19 cellular contexts compared by ENCODE assay signal in the genomic region with DNA sequence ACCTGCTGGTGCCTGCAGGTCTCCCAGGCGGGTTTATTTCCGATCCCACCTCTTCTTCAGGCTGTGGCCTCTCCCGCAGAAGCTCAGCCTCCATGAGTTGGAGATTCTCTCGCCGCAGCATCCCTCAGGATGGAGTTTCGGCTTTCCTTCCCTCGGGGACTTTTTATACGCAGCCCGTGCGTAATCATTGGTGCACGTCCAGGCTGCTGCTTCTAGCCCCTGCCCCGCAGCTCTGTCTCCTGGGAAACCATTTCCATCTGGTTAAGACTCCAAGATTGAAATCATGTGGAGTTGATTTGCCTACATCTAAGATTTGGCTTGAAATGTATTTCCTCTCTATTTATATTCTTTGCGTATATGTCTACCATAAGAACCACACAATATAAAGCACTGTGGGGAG. TPM values are rescaled to one million over a fixed set of nuclear protein-coding genes. Genes with fewer than 3 reads are reported as not detected.
DNase-seq lines count a peak whose midpoint lies in the region; ATAC-seq, FAIRE-seq and TF ChIP-seq lines count a peak whose summit lies in the region.
"Had no signal": no experiment of that assay in that cellular context is flagged by ENCODE, and none has a peak within 500 bp of the region (broad histone marks: within the 10 kb centered on the region; RNA-seq: fewer than 3 reads in every experiment).

No MANE protein-coding gene starts in this region.

- no peaks in the 10 kb centered on the region for H3K36me3 Mint-ChIP-seq in activated CD4-positive, alpha-beta memory T cell treated with anti-CD3 and anti-CD28 coated beads for 36 hours
- H3K36me3 Mint-ChIP-seq: naive thymus-derived CD4-positive, alpha-beta T cell had no signal

- FAIRE-seq in GM12891 (lab: Jason Lieb, UNC): no peak
- FAIRE-seq: colon had no signal

- CTCF ChIA-PET in activated CD4-positive, alpha-beta memory T cell treated with anti-CD3 and anti-CD28 coated beads for 36 hours (lab: Charles Lee): interaction anchor here (1.0 to 1.4 kb wide), 2 partner anchors 9 to 257 kb away, joined by 4 read pairs; no protein-coding TSS in a partner anchor

- ATAC-seq in HG03521 (IDR thresholded peaks at IDR 0.05; ENCODE audit: unreplicated experiment) (no peak), GM18519 (IDR thresholded peaks at IDR 0.05; ENCODE audit: low FRiP score, unreplicated experiment) (no peak)
- ATAC-seq: naive thymus-derived CD4-positive, alpha-beta T cell; upper lobe of right lung had no signal

- peaks cover 6% of the 10 kb centered on the region for H3K27me3 Mint-ChIP-seq in activated CD4-positive, alpha-beta memory T cell treated with anti-CD3 and anti-CD28 coated beads for 36 hours

- H3K27ac Mint-ChIP-seq in activated CD4-positive, alpha-beta memory T cell treated with anti-CD3 and anti-CD28 coated beads for 36 hours: no peak overlapping the region
- H3K27ac Mint-ChIP-seq: naive thymus-derived CD4-positive, alpha-beta T cell had no signal

- intact Hi-C loops in activated CD4-positive, alpha-beta memory T cell treated with anti-CD3 and anti-CD28 coated beads for 36 hours (cut with micrococcal nuclease): no loop called here

- H3K4me1 Mint-ChIP-seq in activated CD4-positive, alpha-beta memory T cell treated with anti-CD3 and anti-CD28 coated beads for 36 hours (ENCODE audit: low read depth): peaks cover 2% of the 10 kb centered on the region
- H3K4me1 Mint-ChIP-seq: naive thymus-derived CD4-positive, alpha-beta T cell had no signal

- no peaks in the 10 kb centered on the region for H3K9me3 Mint-ChIP-seq in activated CD4-positive, alpha-beta memory T cell treated with anti-CD3 and anti-CD28 coated beads for 36 hours
- H3K9me3 Mint-ChIP-seq: naive thymus-derived CD4-positive, alpha-beta T cell had no signal

- POLR2A ChIA-PET in activated CD4-positive, alpha-beta memory T cell treated with anti-CD3 and anti-CD28 coated beads for 36 hours (lab: Charles Lee): no interaction called here

- TF ChIP-seq POLR2A in GM12891 (IDR thresholded peaks at IDR 0.05; ENCODE audit: low read depth, low read length): no peak

- DNase-seq in AG20443 (ENCODE audit: low spot score) (peak; percentile 69), NCI-H526 treated with DMSO at 0.1 percent for 48 hours (lab: John Stamatoyannopoulos, UW) (peak; percentile 53), fibroblast of peridontal ligament (ENCODE audit: extremely low read depth) (peak; percentile 99), occipital lobe (lab: John Stamatoyannopoulos, UW) (peak; percentile 8), GM12891 (ENCODE audit: insufficient read length, low spot score) (no peak)
- no peak for DNase-seq in activated CD4-positive, alpha-beta memory T cell treated with anti-CD3 and anti-CD28 coated beads for 36 hours
- DNase-seq: activated CD4-positive, alpha-beta T cell treated with anti-CD3 and anti-CD28 coated beads, Interleukin-2, amount 50 U/mL, for 1 hour; DMS53; H7; naive thymus-derived CD4-positive, alpha-beta T cell; NCI-H1092; NCI-H345; SJCRH30; stimulated activated CD4-positive, alpha-beta T cell treated with anti-CD3 and anti-CD28 coated beads, Interleukin-2, amount 100 ng/mL, for 48 hours; stimulated activated CD8-positive, alpha-beta memory T cell treated with anti-CD3 and anti-CD28 coated beads, Interleukin-4, amount 100 ng/mL, for 48 hours; upper lobe of right lung had no signal

- H3K4me3 Mint-ChIP-seq in activated CD4-positive, alpha-beta memory T cell treated with anti-CD3 and anti-CD28 coated beads for 36 hours: no peak overlapping the region
- H3K4me3 Mint-ChIP-seq: naive thymus-derived CD4-positive, alpha-beta T cell had no signal

TF ChIP-seq in GM12891, 5 proteins besides CTCF, POLR2A, EP300 and RAD21:
- TF ChIP-seq TAF1 (IDR thresholded peaks at IDR 0.05; ENCODE audit: low read depth, low read length) (no peak), SPI1 (IDR thresholded peaks at IDR 0.05; ENCODE audit: low read depth, low read length) (no peak), PAX5 (IDR thresholded peaks at IDR 0.05; ENCODE audit: insufficient read depth, low read length, severe bottlenecking) (no peak), POU2F2 (IDR thresholded peaks at IDR 0.05; ENCODE audit: low read depth, low read length) (no peak), POLR2AphosphoS5 (IDR thresholded peaks at IDR 0.05; ENCODE audit: low read depth, low read length) (no peak)

RNA-seq across cellular contexts. Expression of gene CARMIL1, which starts 46.7 kb away (rescaled TPM):
- total RNA-seq in occipital lobe: 30.4 TPM
- 0.26 TPM for polyA plus RNA-seq in GM12891 (2012; ENCODE audit: low read depth, missing spikeins)
- 1 to 10 TPM; 2.4 to 2.7 TPM for total RNA-seq in activated CD4-positive, alpha-beta memory T cell treated with anti-CD3 and anti-CD28 coated beads for 36 hours

Comparison
In these comparisons a context has a peak if more than half of its experiments do, and no peak if none do; other contexts are left out.
1. DNase-seq: peak in AG20443 (single experiment), NCI-H526 treated with DMSO at 0.1 percent for 48 hours (single experiment), fibroblast of peridontal ligament (single experiment) and occipital lobe (single experiment); none in GM12891 (single experiment) and activated CD4-positive, alpha-beta memory T cell treated with anti-CD3 and anti-CD28 coated beads for 36 hours (single experiment).